15 cellular contexts compared by ENCODE assay signal in genomic region chr22:38452373-38453064, GRCh38. TPM values are rescaled to one million over a fixed set of nuclear protein-coding genes. Genes with fewer than 3 reads are reported as not detected.
DNase-seq lines count a peak whose midpoint lies in the region.
"Had no signal": no experiment of that assay in that cellular context is flagged by ENCODE, and none has a peak within 500 bp of the region (broad histone marks: within the 10 kb centered on the region; RNA-seq: fewer than 3 reads in every experiment).

No MANE protein-coding gene starts in this region.

- in situ Hi-C loops in KBM-7 (cut with MboI; ENCODE audit: low pct_unique_long_range_greater_than_20kb, low sequenced_read_pairs) = no loop called here

- no peak overlapping the region for H3K4me3 Mint-ChIP-seq in activated CD4-positive, alpha-beta memory T cell treated with anti-CD3 and anti-CD28 coated beads for 36 hours
- H3K4me3 Mint-ChIP-seq: memory B cell; stimulated activated naive CD8-positive, alpha-beta T cell treated with anti-CD3 and anti-CD28 coated beads, Interleukin-15, amount 100 ng/mL, for 72 hours had no signal

- H3K27ac Mint-ChIP-seq in activated CD4-positive, alpha-beta memory T cell treated with anti-CD3 and anti-CD28 coated beads for 36 hours = no peak overlapping the region
- H3K27ac Mint-ChIP-seq: CD4-positive, alpha-beta T cell; memory B cell; stimulated activated naive CD8-positive, alpha-beta T cell treated with anti-CD3 and anti-CD28 coated beads, Interleukin-15, amount 100 ng/mL, for 72 hours had no signal

- DNase-seq in H4 (ENCODE audit: low spot score) (peak; percentile 42), anterior cingulate cortex (lab: John Stamatoyannopoulos, UW) (peak in 46 of 58 donors; percentile 16 to 86 (median 64)), cardiac septum (ENCODE audit: low spot score) (peak; percentile 91), putamen (ENCODE audit: low spot score) (peak; percentile 68), KBM-7 (no peak), SIG-M5 treated with dmso at 0.1 percent for 504 hours (lab: John Stamatoyannopoulos, UW; ENCODE audit: unreplicated experiment) (no peak), cerebellar nuclear complex (lab: John Stamatoyannopoulos, UW) (no peak)
- DNase-seq in activated CD4-positive, alpha-beta memory T cell treated with anti-CD3 and anti-CD28 coated beads for 36 hours = no peak
- DNase-seq: activated effector memory CD4-positive, alpha-beta T cell treated with Interleukin-2 at 50 U/mL for 16 hours; CD4-positive, alpha-beta T cell; cortex of kidney; NCI-H748 treated with DMSO at 0.1 percent for 48 hours; stimulated activated naive CD8-positive, alpha-beta T cell treated with anti-CD3 and anti-CD28 coated beads, Interleukin-15, amount 100 ng/mL, for 72 hours had no signal

- CTCF ChIA-PET in activated CD4-positive, alpha-beta memory T cell treated with anti-CD3 and anti-CD28 coated beads for 36 hours (lab: Charles Lee) = no interaction called here

- H3K27me3 Mint-ChIP-seq in activated CD4-positive, alpha-beta memory T cell treated with anti-CD3 and anti-CD28 coated beads for 36 hours = peaks cover 54% of the 10 kb centered on the region

- POLR2A ChIA-PET in activated CD4-positive, alpha-beta memory T cell treated with anti-CD3 and anti-CD28 coated beads for 36 hours (lab: Charles Lee) = interaction anchor here (0.6 kb wide), 1 partner anchor 490 kb away, joined by 4 read pairs; no protein-coding TSS in a partner anchor

- no peaks in the 10 kb centered on the region for H3K36me3 Mint-ChIP-seq in activated CD4-positive, alpha-beta memory T cell treated with anti-CD3 and anti-CD28 coated beads for 36 hours
- H3K36me3 Mint-ChIP-seq: memory B cell had no signal

- intact Hi-C loops in cardiac septum (cut with DNase I) = no loop called here
- intact Hi-C loops in activated CD4-positive, alpha-beta memory T cell treated with anti-CD3 and anti-CD28 coated beads for 36 hours (cut with micrococcal nuclease) = no loop called here

- no peaks in the 10 kb centered on the region for H3K9me3 Mint-ChIP-seq in activated CD4-positive, alpha-beta memory T cell treated with anti-CD3 and anti-CD28 coated beads for 36 hours
- H3K9me3 Mint-ChIP-seq: CD4-positive, alpha-beta T cell; memory B cell; stimulated activated naive CD8-positive, alpha-beta T cell treated with anti-CD3 and anti-CD28 coated beads, Interleukin-15, amount 100 ng/mL, for 72 hours had no signal

- peaks cover 9% of the 10 kb centered on the region for H3K4me1 Mint-ChIP-seq in activated CD4-positive, alpha-beta memory T cell treated with anti-CD3 and anti-CD28 coated beads for 36 hours (ENCODE audit: low read depth)

RNA-seq across cellular contexts. Expression of gene KCNJ4, which starts 2.5 kb away (rescaled TPM):
- 0.60 and 1.1 TPM in 2 replicates for total RNA-seq in H4 (2014; rRNA removed; shearing (Covaris generic))
- 67.8 TPM for total RNA-seq in cardiac septum
- total RNA-seq in activated CD4-positive, alpha-beta memory T cell treated with anti-CD3 and anti-CD28 coated beads for 36 hours = not detected
- total RNA-seq: CD4-positive, alpha-beta T cell; pulmonary artery endothelial cell had no signal

RNA-seq across cellular contexts. Expression of gene KDELR3, which starts 15.4 kb away (rescaled TPM):
- 52.2 and 72.8 TPM in 2 replicates for total RNA-seq in H4 (2014; rRNA removed; shearing (Covaris generic))
- total RNA-seq in cardiac septum = 18.2 TPM
- total RNA-seq in activated CD4-positive, alpha-beta memory T cell treated with anti-CD3 and anti-CD28 coated beads for 36 hours = under 1 TPM; 0.94 to 0.97 TPM
- total RNA-seq: CD4-positive, alpha-beta T cell had no signal

RNA-seq across cellular contexts. Expression of gene DDX17, which starts 53.6 kb away (rescaled TPM):
- 128 and 155 TPM in 2 replicates for total RNA-seq in H4 (2014; rRNA removed; shearing (Covaris generic))
- 215 TPM for total RNA-seq in cardiac septum
- total RNA-seq in activated CD4-positive, alpha-beta memory T cell treated with anti-CD3 and anti-CD28 coated beads for 36 hours = 100 to 1,000 TPM; 353 to 358 TPM

Comparison
In these comparisons a context has a peak if more than half of its experiments do, and no peak if none do; other contexts are left out.
1. DNase-seq: peak in H4 (single experiment), anterior cingulate cortex (46 of 58), cardiac septum (single experiment) and putamen (single experiment); none in KBM-7 (single experiment), activated CD4-positive, alpha-beta memory T cell treated with anti-CD3 and anti-CD28 coated beads for 36 hours (single experiment), SIG-M5 treated with dmso at 0.1 percent for 504 hours (single experiment) and cerebellar nuclear complex (0 of 2).
2. RNA of gene KCNJ4, which starts 2.5 kb away (total RNA-seq): 67.8 TPM in cardiac septum (single experiment); 0.60 to 1.1 TPM in H4 and not detected in activated CD4-positive, alpha-beta memory T cell treated with anti-CD3 and anti-CD28 coated beads for 36 hours; every median in the first group is over 10 times any median in the second.